In genomic region chr15:82804575-82804949, GRCh38 we compare ENCODE assay signal across 26 cellular contexts. TPM values are rescaled to one million over a fixed set of nuclear protein-coding genes. Genes with fewer than 3 reads are reported as not detected.
DNase-seq lines count a peak whose midpoint lies in the region; ATAC-seq and TF ChIP-seq lines count a peak whose summit lies in the region.
"Had no signal": no experiment of that assay in that cellular context is flagged by ENCODE, and none has a peak within 500 bp of the region (broad histone marks: within the 10 kb centered on the region; RNA-seq: fewer than 3 reads in every experiment).

No MANE protein-coding gene starts in this region.

- H3K4me3 Mint-ChIP-seq in activated B cell treated with CpG ODN at 0.5 μM for 24 hours: no peak overlapping the region
- H3K4me3 Mint-ChIP-seq: activated CD8-positive, alpha-beta T cell treated with anti-CD3 and anti-CD28 coated beads, Interleukin-2, amount 10 ng/mL, durations not matched to agents 7 days and 5 days; CD4-positive, alpha-beta T cell; central memory CD8-positive, alpha-beta T cell; nephron progenitor cell had no signal

- no peaks in the 10 kb centered on the region for H3K9me3 Mint-ChIP-seq in activated B cell treated with CpG ODN at 0.5 μM for 24 hours
- H3K9me3 Mint-ChIP-seq: CD4-positive, alpha-beta T cell; central memory CD8-positive, alpha-beta T cell; nephron progenitor cell had no signal

- H3K27me3 ChIP-seq in foreskin keratinocyte: peaks cover 8% of the 10 kb centered on the region
- H3K27me3 ChIP-seq in psoas muscle (ENCODE audit: insufficient read depth in 3 of 3, low read length in 2 of 3): no peaks in the 10 kb centered on the region
- peaks cover 4% of the 10 kb centered on the region; the same call in 1 of the 2 replicates for H3K27me3 ChIP-seq in H7 (ENCODE audit: control insufficient read depth, insufficient read depth, low read length)
- H3K27me3 ChIP-seq: pancreas, sigmoid colon had no signal

- H3K4me1 ChIP-seq in foreskin keratinocyte (peaks cover 6% of the 10 kb centered on the region), psoas muscle (peaks cover 63% of the 10 kb centered on the region)
- H3K4me1 ChIP-seq: pancreas had no signal

- H3K27ac Mint-ChIP-seq in activated B cell treated with CpG ODN at 0.5 μM for 24 hours: peak overlapping the region; percentile 16
- H3K27ac Mint-ChIP-seq: activated CD8-positive, alpha-beta T cell treated with anti-CD3 and anti-CD28 coated beads, Interleukin-2, amount 10 ng/mL, durations not matched to agents 7 days and 5 days; CD4-positive, alpha-beta T cell; nephron progenitor cell had no signal

- ATAC-seq in activated B cell treated with CpG ODN at 0.5 μM for 24 hours (ENCODE audit: low read depth): no peak
- no peak for ATAC-seq in foreskin keratinocyte
- peak in 1 of 4 donors; percentile 11 for ATAC-seq in psoas muscle
- no peak for ATAC-seq in stimulated activated naive CD8-positive, alpha-beta T cell treated with anti-CD3 and anti-CD28 coated beads, Interleukin-15, Interleukin-2, amounts not matched to agents 100 U/mL and 50 U/mL, for 24 hours
- ATAC-seq in GM21576 (IDR thresholded peaks at IDR 0.05; ENCODE audit: unreplicated experiment): no peak
- ATAC-seq: activated CD4-positive, CD25-positive, alpha-beta regulatory T cell treated with anti-CD3 and anti-CD28 coated beads, Interleukin-2, amount 50 U/mL, for 24 hours; activated CD8-positive, alpha-beta T cell treated with anti-CD3 and anti-CD28 coated beads, Interleukin-2, amount 10 ng/mL, durations not matched to agents 7 days and 5 days; HCT116; pancreas had no signal

- H3K36me3 ChIP-seq in psoas muscle (ENCODE audit: insufficient read depth in 1 of 2, low read depth in 1 of 2): peaks cover 0 to 12% of the 10 kb centered on the region in 2 donors
- no peaks in the 10 kb centered on the region for H3K36me3 ChIP-seq in H7 (replicated peaks; ENCODE audit: control insufficient read depth, insufficient read depth, low read length)
- H3K36me3 ChIP-seq: pancreas, sigmoid colon had no signal

- peaks cover 1% of the 10 kb centered on the region for H3K27me3 Mint-ChIP-seq in activated B cell treated with CpG ODN at 0.5 μM for 24 hours

- H3K36me3 Mint-ChIP-seq in activated B cell treated with CpG ODN at 0.5 μM for 24 hours (ENCODE audit: low read depth): no peaks in the 10 kb centered on the region

- H3K9me3 ChIP-seq in psoas muscle: no peaks in the 10 kb centered on the region
- H3K9me3 ChIP-seq: pancreas, sigmoid colon had no signal

- WGBS in psoas muscle, 3 donors: 27 to 43% (median 33%) methylated on average over 1 of the region's 1 CpG

- CTCF ChIA-PET in activated B cell treated with CpG ODN at 0.5 μM for 24 hours (lab: Charles Lee): no interaction called here

- TF ChIP-seq CTCF in activated B cell treated with CpG ODN at 0.5 μM for 24 hours (IDR thresholded peaks at IDR 0.05) (no peak), foreskin keratinocyte (conservative IDR thresholded peaks at IDR 0.05) (no peak), psoas muscle (IDR thresholded peaks at IDR 0.05) (no peak)

- peak; percentile 10 for DNase-seq in EH (ENCODE audit: low read depth)
- no peak for DNase-seq in activated B cell treated with CpG ODN at 0.5 μM for 24 hours
- peak; percentile 75 to 85 for DNase-seq in foreskin keratinocyte
- DNase-seq in psoas muscle: no peak
- DNase-seq in H7: no peak
- DNase-seq in stimulated activated naive CD8-positive, alpha-beta T cell treated with anti-CD3 and anti-CD28 coated beads, Interleukin-15, Interleukin-2, amounts not matched to agents 100 U/mL and 50 U/mL, for 24 hours: no peak
- DNase-seq: activated CD8-positive, alpha-beta T cell treated with anti-CD3 and anti-CD28 coated beads, Interleukin-2, amount 10 ng/mL, durations not matched to agents 7 days and 5 days; activated gamma-delta T cell; CD4-positive, alpha-beta T cell; DMS153; GF-D8; midbrain; NCI-H1436; NCI-H524; nephron progenitor cell; pancreas; sigmoid colon had no signal

- POLR2A ChIA-PET in activated B cell treated with CpG ODN at 0.5 μM for 24 hours (lab: Charles Lee): no interaction called here

- H3K4me1 Mint-ChIP-seq in activated B cell treated with CpG ODN at 0.5 μM for 24 hours: peaks cover 44% of the 10 kb centered on the region

- H3K4me3 ChIP-seq in psoas muscle (peak overlapping the region; percentile 68), H7 (ENCODE audit: insufficient read depth, low read depth, low read length) (no peak overlapping the region)
- H3K4me3 ChIP-seq: pancreas, sigmoid colon had no signal

- H3K27ac ChIP-seq in foreskin keratinocyte: no peak overlapping the region
- H3K27ac ChIP-seq in psoas muscle: peak overlapping the region; percentile 100
- H3K27ac ChIP-seq: pancreas, sigmoid colon had no signal

- intact Hi-C loops in activated B cell treated with CpG ODN at 0.5 μM for 24 hours (cut with micrococcal nuclease): no loop called here
- intact Hi-C loops in psoas muscle (cut with DNase I): loop anchor here in 1 of 2 donors (5.0 kb wide), 1 partner anchor 37 kb away; no protein-coding TSS in a partner anchor

RNA-seq across cellular contexts. Expression of gene FSD2, which starts 1.3 kb away (rescaled TPM):
- not detected in 2 replicates for total RNA-seq in activated B cell treated with CpG ODN at 0.5 μM for 24 hours
- not detected in 2 replicates for total RNA-seq in foreskin keratinocyte
- not detected in 2 replicates for polyA plus RNA-seq in foreskin keratinocyte
- 10 to 100 TPM; 10.3 to 65.3 (median 28.2) TPM for total RNA-seq in psoas muscle
- polyA plus RNA-seq in psoas muscle: 10 to 100 TPM in 1 of 3 donors, 1 to 10 TPM in 1, under 1 TPM in 1; 0.51 to 32.2 (median 5.9) TPM
- total RNA-seq in H7 (2014; rRNA removed; shearing (Covaris generic)): 0.03 TPM in 1 of 2 replicates, not detected in the other
- total RNA-seq: activated CD8-positive, alpha-beta T cell treated with anti-CD3 and anti-CD28 coated beads, Interleukin-2, amount 10 ng/mL, durations not matched to agents 7 days and 5 days; CD4-positive, alpha-beta T cell; dermis microvascular lymphatic vessel endothelial cell; epithelial cell of proximal tubule; IMR-90; M059J; sigmoid colon had no signal
- polyA plus RNA-seq: IMR-90, sigmoid colon, urinary bladder had no signal

RNA-seq across cellular contexts. Expression of gene WHAMM, which starts 4.9 kb away (rescaled TPM):
- total RNA-seq in activated B cell treated with CpG ODN at 0.5 μM for 24 hours: 17.7 and 18.7 TPM in 2 replicates
- 6.5 and 6.9 TPM in 2 replicates for total RNA-seq in foreskin keratinocyte
- polyA plus RNA-seq in foreskin keratinocyte: 3.8 and 4.5 TPM in 2 replicates
- 10 to 100 TPM; 14.7 to 30.8 (median 24.1) TPM for total RNA-seq in psoas muscle
- 10 to 100 TPM in 2 of 3 donors, 1 to 10 TPM in 1; 9.9 to 25.8 (median 12.0) TPM for polyA plus RNA-seq in psoas muscle
- total RNA-seq in H7 (2014; rRNA removed; shearing (Covaris generic)): 1.0 and 1.9 TPM in 2 replicates

Comparison
In these comparisons a context has a peak if more than half of its experiments do, and no peak if none do; other contexts are left out.
1. DNase-seq: peak in EH (single experiment) and foreskin keratinocyte (2 of 2); none in activated B cell treated with CpG ODN at 0.5 μM for 24 hours (single experiment), psoas muscle (0 of 2), H7 (single experiment) and stimulated activated naive CD8-positive, alpha-beta T cell treated with anti-CD3 and anti-CD28 coated beads, Interleukin-15, Interleukin-2, amounts not matched to agents 100 U/mL and 50 U/mL, for 24 hours (single experiment).
2. RNA of gene FSD2, which starts 1.3 kb away (total RNA-seq): 10.3 to 65.3 TPM in psoas muscle; 0.03 TPM in H7, not detected in activated B cell treated with CpG ODN at 0.5 μM for 24 hours and not detected in foreskin keratinocyte; every median in the first group is over 10 times any median in the second.